Comparison of ENCODE assay signal across 1 cellular context in the genomic region with DNA sequence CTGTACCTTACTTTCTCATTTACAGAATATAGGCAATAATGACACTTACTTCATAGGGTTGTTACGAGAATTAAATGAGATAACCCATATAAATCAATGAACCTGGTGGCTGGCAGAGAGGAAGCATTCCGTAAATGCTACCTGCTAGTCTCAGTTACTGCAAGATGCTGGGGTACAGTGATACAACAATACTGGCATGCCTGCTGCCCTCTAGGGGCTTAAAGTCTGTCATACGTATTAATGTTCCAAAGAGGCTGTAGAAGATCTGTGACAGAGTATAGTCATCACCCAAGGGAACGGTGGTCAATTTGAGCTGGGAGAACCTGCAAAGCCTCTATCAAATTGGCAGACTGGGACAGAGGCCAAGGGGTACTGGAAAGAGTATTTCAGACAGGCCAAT.
TF ChIP-seq lines count a peak whose summit lies in the region.

No MANE protein-coding gene starts in this region.

TF ChIP-seq in H1, 55 proteins besides CTCF, POLR2A, EP300 and RAD21:
- TF ChIP-seq SUZ12 (IDR thresholded peaks at IDR 0.05; ENCODE audit: low read length) (no peak), ASH2L (IDR thresholded peaks at IDR 0.05; ENCODE audit: low read length) (no peak), TEAD4 (IDR thresholded peaks at IDR 0.05; ENCODE audit: low read depth, low read length) (no peak), RFX5 (IDR thresholded peaks at IDR 0.05; ENCODE audit: borderline replicate concordance, low read depth, low read length) (no peak), JUN (IDR thresholded peaks at IDR 0.05; ENCODE audit: low read depth, low read length) (no peak), SAP30 (IDR thresholded peaks at IDR 0.05; ENCODE audit: insufficient read depth, insufficient replicate concordance, low read length) (no peak), FOSL1 (IDR thresholded peaks at IDR 0.05; ENCODE audit: insufficient read depth, low read depth, low read length) (no peak), TAF7 (optimal IDR thresholded peaks at IDR 0.05; ENCODE audit: borderline replicate concordance, low read depth, low read length) (no peak), NRF1 (IDR thresholded peaks at IDR 0.05; ENCODE audit: low read depth, low read length) (no peak), CHD1 (IDR thresholded peaks at IDR 0.05; ENCODE audit: low read depth, low read length) (no peak), SP2 (IDR thresholded peaks at IDR 0.05; ENCODE audit: low read length) (no peak), CHD2 (IDR thresholded peaks at IDR 0.05; ENCODE audit: low read length) (no peak), SP4 (IDR thresholded peaks at IDR 0.05; ENCODE audit: low read length) (no peak), HDAC2 (IDR thresholded peaks at IDR 0.05; ENCODE audit: borderline replicate concordance in 1 of 2, low read depth in 2 of 2, low read length in 2 of 2) (no peak), CTBP2 (IDR thresholded peaks at IDR 0.05; ENCODE audit: borderline replicate concordance, insufficient read depth, insufficient read length, low read length) (no peak)
